18 cellular contexts compared by ENCODE assay signal in the genomic region with DNA sequence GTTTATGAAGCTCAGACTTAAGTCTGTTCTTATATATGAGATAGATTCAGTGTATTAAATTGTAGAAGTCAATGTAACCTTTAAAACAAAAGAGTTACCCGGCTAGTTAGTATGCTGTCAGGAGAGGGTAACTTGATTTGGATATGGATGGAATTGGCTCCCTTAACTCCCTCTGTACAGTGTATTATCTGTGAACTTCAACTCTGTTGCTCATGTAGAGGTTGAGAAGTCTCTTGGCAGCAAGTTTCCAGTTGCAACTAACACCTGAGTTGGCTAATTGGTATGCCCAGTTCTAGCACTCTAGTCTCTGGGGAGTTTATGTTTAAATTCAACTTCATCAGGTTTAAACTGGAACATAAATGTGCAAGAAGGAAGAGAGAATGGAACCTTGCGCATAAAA.
DNase-seq lines count a peak whose midpoint lies in the region; ATAC-seq and TF ChIP-seq lines count a peak whose summit lies in the region.
"Had no signal": no experiment of that assay in that cellular context is flagged by ENCODE, and none has a peak within 500 bp of the region (broad histone marks: within the 10 kb centered on the region; RNA-seq: fewer than 3 reads in every experiment).

No MANE protein-coding gene starts in this region.

- H3K4me3 Mint-ChIP-seq in T-helper 1 cell treated with Interleukin-12 subunit alpha and Interleukin-12 subunit beta and Interleukin-4 antibody, amounts not matched to agents 30 μg/mL and 1 μg/mL, for 36 hours, result no peak overlapping the region
- peak overlapping the region in 1 of 8 donors; percentile 44 for H3K4me3 Mint-ChIP-seq in CD4-positive, alpha-beta memory T cell
- H3K4me3 Mint-ChIP-seq in T-cell, result no peak overlapping the region
- H3K4me3 Mint-ChIP-seq in endothelial cell (ENCODE audit: unreplicated experiment), result no peak overlapping the region

- H3K9me3 ChIP-seq in CD4-positive, alpha-beta memory T cell (ENCODE audit: control insufficient read depth in 1 of 2, low read length in 2 of 2), result no peaks in the 10 kb centered on the region
- no peaks in the 10 kb centered on the region for H3K9me3 ChIP-seq in iPS-18a (ENCODE audit: control insufficient read depth, low read depth, low read length)
- H3K9me3 ChIP-seq: body of pancreas, lower lobe of right lung, prostate gland, SJSA1, stomach had no signal

- H3K4me1 ChIP-seq in CD4-positive, alpha-beta memory T cell (ENCODE audit: insufficient read depth, low read length), result peaks cover 42% of the 10 kb centered on the region
- no peaks in the 10 kb centered on the region for H3K4me1 ChIP-seq in iPS-18a (ENCODE audit: control insufficient read depth, low read depth, low read length)
- H3K4me1 ChIP-seq: body of pancreas, prostate gland had no signal

- H3K27ac Mint-ChIP-seq in T-helper 1 cell treated with Interleukin-12 subunit alpha and Interleukin-12 subunit beta and Interleukin-4 antibody, amounts not matched to agents 30 μg/mL and 1 μg/mL, for 36 hours, result peak overlapping the region; percentile 68
- peak overlapping the region in 4 of 7 donors; percentile 38 to 97 (median 72) for H3K27ac Mint-ChIP-seq in CD4-positive, alpha-beta memory T cell
- peak overlapping the region; percentile 69 to 73 for H3K27ac Mint-ChIP-seq in T-cell
- H3K27ac Mint-ChIP-seq in endothelial cell (ENCODE audit: unreplicated experiment), result no peak overlapping the region

- DNase-seq in T-helper 1 cell (no peak), T-cell (no peak), endothelial cell (ENCODE audit: low spot score) (no peak), nucleus accumbens (lab: John Stamatoyannopoulos, UW) (no peak)
- no peak for DNase-seq in CD4-positive, alpha-beta memory T cell
- DNase-seq: activated CD4-positive, alpha-beta T cell treated with anti-CD3 and anti-CD28 coated beads, Interleukin-2, amount 50 U/mL, for 48 hours; activated gamma-delta T cell; body of pancreas; cortex of kidney; lower lobe of right lung; NCI-H1417; NCI-H446 treated with DMSO at 0.1 percent for 48 hours; stomach had no signal

- intact Hi-C loops in CD4-positive, alpha-beta memory T cell (cut with micrococcal nuclease), result loop anchor here (5.0 to 10.0 kb wide), 2 partner anchors 110 to 198 kb away; a partner anchor contains a TSS

- no peaks in the 10 kb centered on the region for H3K36me3 ChIP-seq in CD4-positive, alpha-beta memory T cell (ENCODE audit: insufficient read depth, low read length)
- no peaks in the 10 kb centered on the region for H3K36me3 ChIP-seq in iPS-18a (ENCODE audit: control insufficient read depth, low read depth, low read length)
- H3K36me3 ChIP-seq: lower lobe of right lung, prostate gland, SJSA1, stomach had no signal

- no peak for ATAC-seq in T-cell (replicated peaks in 1 of 4)
- no peak for ATAC-seq in HG03439 (IDR thresholded peaks at IDR 0.05; ENCODE audit: unreplicated experiment)
- ATAC-seq: body of pancreas, lower lobe of right lung had no signal

- H3K9ac ChIP-seq in iPS-18a (ENCODE audit: low read length), result no peak overlapping the region

- no peaks in the 10 kb centered on the region for H3K27me3 Mint-ChIP-seq in T-helper 1 cell treated with Interleukin-12 subunit alpha and Interleukin-12 subunit beta and Interleukin-4 antibody, amounts not matched to agents 30 μg/mL and 1 μg/mL, for 36 hours (ENCODE audit: low read depth)
- no peaks in the 10 kb centered on the region for H3K27me3 Mint-ChIP-seq in CD4-positive, alpha-beta memory T cell
- H3K27me3 Mint-ChIP-seq in T-cell (no peaks in the 10 kb centered on the region), endothelial cell (ENCODE audit: unreplicated experiment) (no peaks in the 10 kb centered on the region)

- H3K36me3 Mint-ChIP-seq in T-helper 1 cell treated with Interleukin-12 subunit alpha and Interleukin-12 subunit beta and Interleukin-4 antibody, amounts not matched to agents 30 μg/mL and 1 μg/mL, for 36 hours (ENCODE audit: low read depth), result peaks cover 30% of the 10 kb centered on the region
- peaks cover 4 to 11% of the 10 kb centered on the region in 2 donors for H3K36me3 Mint-ChIP-seq in CD4-positive, alpha-beta memory T cell
- H3K36me3 Mint-ChIP-seq in T-cell, result peaks cover 17% of the 10 kb centered on the region
- no peaks in the 10 kb centered on the region for H3K36me3 Mint-ChIP-seq in endothelial cell (ENCODE audit: low read depth, unreplicated experiment)

- no peaks in the 10 kb centered on the region for H3K9me3 Mint-ChIP-seq in T-helper 1 cell treated with Interleukin-12 subunit alpha and Interleukin-12 subunit beta and Interleukin-4 antibody, amounts not matched to agents 30 μg/mL and 1 μg/mL, for 36 hours
- no peaks in the 10 kb centered on the region for H3K9me3 Mint-ChIP-seq in CD4-positive, alpha-beta memory T cell
- no peaks in the 10 kb centered on the region for H3K9me3 Mint-ChIP-seq in T-cell
- no peaks in the 10 kb centered on the region for H3K9me3 Mint-ChIP-seq in endothelial cell (ENCODE audit: unreplicated experiment)

- H3K4me1 Mint-ChIP-seq in T-helper 1 cell treated with Interleukin-12 subunit alpha and Interleukin-12 subunit beta and Interleukin-4 antibody, amounts not matched to agents 30 μg/mL and 1 μg/mL, for 36 hours (ENCODE audit: low read depth), result peaks cover 53% of the 10 kb centered on the region
- H3K4me1 Mint-ChIP-seq in CD4-positive, alpha-beta memory T cell, result peaks cover 39 to 64% (median 51%) of the 10 kb centered on the region in 4 donors
- H3K4me1 Mint-ChIP-seq in T-cell (peaks cover 63 to 74% (median 64%) of the 10 kb centered on the region in 3 donors), endothelial cell (ENCODE audit: unreplicated experiment) (peaks cover 18% of the 10 kb centered on the region)

- POLR2A ChIA-PET in CD4-positive, alpha-beta memory T cell (lab: Charles Lee; ENCODE audit: partially characterized antibody), result no interaction called here
- POLR2A ChIA-PET in T-cell (lab: Charles Lee), result interaction anchor here in 1 of 2 donors (0.7 kb wide), 1 partner anchor 112 kb away, joined by 4 read pairs; no protein-coding TSS in a partner anchor

- no peak overlapping the region for H3K4me3 ChIP-seq in CD4-positive, alpha-beta memory T cell (ENCODE audit: low read length in 2 of 2)
- H3K4me3 ChIP-seq in iPS-18a (ENCODE audit: low read length), result no peak overlapping the region
- H3K4me3 ChIP-seq: body of pancreas, lower lobe of right lung, prostate gland, SJSA1, stomach had no signal

- TF ChIP-seq CTCF in endothelial cell (IDR thresholded peaks at IDR 0.05; ENCODE audit: unreplicated experiment), result no peak

- no peak overlapping the region for H3K27ac ChIP-seq in CD4-positive, alpha-beta memory T cell (ENCODE audit: low read depth, low read length)
- peak overlapping the region; percentile 16 for H3K27ac ChIP-seq in iPS-18a (ENCODE audit: low read length)
- H3K27ac ChIP-seq: body of pancreas, lower lobe of right lung, prostate gland, SJSA1, stomach had no signal

- CTCF ChIA-PET in CD4-positive, alpha-beta memory T cell (lab: Charles Lee; ENCODE audit: partially characterized antibody), result interaction anchor here (1.3 kb wide), 1 partner anchor 228 kb away, joined by 3 read pairs; no protein-coding TSS in a partner anchor
- CTCF ChIA-PET in T-cell (lab: Charles Lee), result interaction anchor here (0.6 kb wide), 2 partner anchors 12 to 339 kb away, joined by 4 to 13 read pairs; no protein-coding TSS in a partner anchor

- H3K27me3 ChIP-seq in CD4-positive, alpha-beta memory T cell (ENCODE audit: insufficient read depth, low read length), result no peaks in the 10 kb centered on the region
- H3K27me3 ChIP-seq in iPS-18a (ENCODE audit: control insufficient read depth, insufficient read depth, low read length), result no peaks in the 10 kb centered on the region
- H3K27me3 ChIP-seq: body of pancreas, SJSA1, stomach had no signal
